In genomic region chr16:79390481-79391051, GRCh38 we compare ENCODE assay signal across 26 cellular contexts.
"Had no signal": no experiment of that assay in that cellular context is flagged by ENCODE, and none has a peak within 500 bp of the region (broad histone marks: within the 10 kb centered on the region; RNA-seq: fewer than 3 reads in every experiment).

No MANE protein-coding gene starts in this region.

- H3K4me1 ChIP-seq: testis, transverse colon had no signal

- H3K27ac Mint-ChIP-seq: activated CD4-positive, alpha-beta memory T cell treated with anti-CD3 and anti-CD28 coated beads for 36 hours; activated CD4-positive, alpha-beta T cell treated with anti-CD3 and anti-CD28 coated beads, Interleukin-2, amount 10 ng/mL, durations not matched to agents 24 days and 14 days; activated T-cell treated with anti-CD3 and anti-CD28 coated beads, Interleukin-2, amount 50 U/mL, for 24 hours; mesothelial cell of epicardium had no signal

- H3K36me3 Mint-ChIP-seq: activated CD4-positive, alpha-beta memory T cell treated with anti-CD3 and anti-CD28 coated beads for 36 hours; mesothelial cell of epicardium; naive thymus-derived CD4-positive, alpha-beta T cell had no signal

- H3K36me3 ChIP-seq: brain microvascular endothelial cell, gastrocnemius medialis, transverse colon had no signal

- DNase-seq: activated CD4-positive, alpha-beta memory T cell treated with anti-CD3 and anti-CD28 coated beads for 36 hours; activated CD4-positive, alpha-beta T cell treated with anti-CD3 and anti-CD28 coated beads, Interleukin-2, amount 10 ng/mL, durations not matched to agents 24 days and 14 days; activated CD4-positive, CD25-positive, alpha-beta regulatory T cell treated with anti-CD3 and anti-CD28 coated beads, Interleukin-2, amount 50 U/mL, for 72 hours; activated CD8-positive, alpha-beta memory T cell treated with anti-CD3 and anti-CD28 coated beads, Interleukin-2, amount 50 U/mL, for 4 hours; activated gamma-delta T cell treated with Interleukin-2 at 50 U/mL for 16 hours; activated naive CD4-positive, alpha-beta T cell treated with anti-CD3 and anti-CD28 coated beads, Interleukin-2, amount 50 U/mL, for 16 hours; activated T-cell treated with anti-CD3 and anti-CD28 coated beads, Interleukin-2, amount 50 U/mL, for 24 hours; amniotic stem cell; brain microvascular endothelial cell; central memory CD4-positive, alpha-beta T cell; effector CD8-positive, alpha-beta T cell; gastrocnemius medialis; glutamatergic neuron; left cardiac atrium; mammary epithelial cell; naive thymus-derived CD4-positive, alpha-beta T cell; nucleus accumbens; right cardiac atrium; stimulated activated CD4-positive, alpha-beta T cell treated with anti-CD3 and anti-CD28 coated beads, Interleukin-2, amount 100 ng/mL, for 48 hours; stimulated activated naive CD8-positive, alpha-beta T cell treated with anti-CD3 and anti-CD28 coated beads, Interleukin-15, Interleukin-2, amounts not matched to agents 100 U/mL and 50 U/mL, for 24 hours; T-helper 17 cell; T1000; testis; transverse colon had no signal

- H3K4me3 ChIP-seq: gastrocnemius medialis, hepatocyte, testis, transverse colon had no signal

- ATAC-seq: gastrocnemius medialis; left cardiac atrium; naive thymus-derived CD4-positive, alpha-beta T cell; right cardiac atrium; stimulated activated naive CD8-positive, alpha-beta T cell treated with anti-CD3 and anti-CD28 coated beads, Interleukin-15, Interleukin-2, amounts not matched to agents 100 U/mL and 50 U/mL, for 24 hours; T-helper 17 cell had no signal

- H3K9me3 Mint-ChIP-seq: activated CD4-positive, alpha-beta memory T cell treated with anti-CD3 and anti-CD28 coated beads for 36 hours; activated CD4-positive, alpha-beta T cell treated with anti-CD3 and anti-CD28 coated beads, Interleukin-2, amount 10 ng/mL, durations not matched to agents 24 days and 14 days; activated T-cell treated with anti-CD3 and anti-CD28 coated beads, Interleukin-2, amount 50 U/mL, for 24 hours; mesothelial cell of epicardium had no signal

- H3K4me3 Mint-ChIP-seq: activated CD4-positive, alpha-beta memory T cell treated with anti-CD3 and anti-CD28 coated beads for 36 hours; activated CD4-positive, alpha-beta T cell treated with anti-CD3 and anti-CD28 coated beads, Interleukin-2, amount 10 ng/mL, durations not matched to agents 24 days and 14 days; activated T-cell treated with anti-CD3 and anti-CD28 coated beads, Interleukin-2, amount 50 U/mL, for 24 hours; mesothelial cell of epicardium; naive thymus-derived CD4-positive, alpha-beta T cell; T-helper 17 cell had no signal

- H3K9me3 ChIP-seq: gastrocnemius medialis, testis, transverse colon had no signal

- H3K27ac ChIP-seq: brain microvascular endothelial cell, gastrocnemius medialis, hepatocyte, testis, transverse colon had no signal

- H3K27me3 ChIP-seq: brain microvascular endothelial cell, gastrocnemius medialis, testis, transverse colon had no signal

- H3K27me3 Mint-ChIP-seq: activated CD4-positive, alpha-beta memory T cell treated with anti-CD3 and anti-CD28 coated beads for 36 hours; T-helper 17 cell had no signal
